Comparison of ENCODE assay signal across 31 cellular contexts in the genomic region with DNA sequence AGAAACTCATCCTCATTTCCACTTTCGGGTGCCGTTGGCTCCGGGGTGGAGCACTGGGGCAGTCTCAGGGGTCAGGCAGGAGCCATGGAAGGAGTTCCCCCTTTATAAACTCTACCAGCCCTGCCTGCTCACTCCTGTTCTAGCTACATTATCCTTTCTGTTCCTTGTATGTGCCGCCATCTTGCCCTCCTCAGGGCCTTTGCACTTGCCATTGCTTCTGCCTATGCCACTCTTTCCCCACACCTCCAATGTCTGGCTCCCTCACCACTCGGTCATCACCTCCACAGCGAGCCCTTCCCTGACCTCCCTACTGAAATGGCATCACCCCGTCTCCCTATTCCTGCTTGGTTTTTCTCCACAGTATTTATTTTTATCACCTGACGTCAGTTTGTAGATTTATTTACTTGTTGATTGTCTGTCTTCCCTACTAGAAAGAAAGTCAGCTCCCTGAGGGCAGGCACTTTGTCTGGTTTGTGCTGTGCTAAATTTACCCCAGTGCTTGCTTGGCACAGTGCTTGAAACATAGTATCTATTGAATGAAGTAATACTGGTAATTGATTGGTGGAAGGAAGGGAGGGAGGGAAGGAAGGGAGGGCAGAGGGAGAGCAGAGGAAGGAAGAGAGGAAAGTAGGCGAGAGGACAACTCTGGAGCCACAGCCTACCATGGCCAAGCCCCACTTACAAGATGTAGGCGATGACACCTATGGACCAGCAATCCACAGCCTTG.
"Had no signal": no experiment of that assay in that cellular context is flagged by ENCODE, and none has a peak within 500 bp of the region (broad histone marks: within the 10 kb centered on the region; RNA-seq: fewer than 3 reads in every experiment).

No MANE protein-coding gene starts in this region.

- H3K4me3 Mint-ChIP-seq: activated naive CD4-positive, alpha-beta T cell treated with anti-CD3 and anti-CD28 coated beads, Interleukin-2, amount 50 U/mL, for 24 hours; brain; natural killer cell treated with Interleukin-12 subunit alpha and Interleukin-12 subunit beta and Interleukin-15 and Interleukin-18, amount 100 ng/mL, for 72 hours; T-cell had no signal

- ATAC-seq: gastroesophageal sphincter; mucosa of descending colon; natural killer cell treated with Interleukin-12 subunit alpha and Interleukin-12 subunit beta and Interleukin-15 and Interleukin-18, amount 100 ng/mL, for 72 hours; T-cell had no signal

- H3K27ac ChIP-seq: ascending aorta, cardiac muscle cell, colonic mucosa, dorsolateral prefrontal cortex, gastroesophageal sphincter, hepatocyte, left ventricle myocardium inferior, neutrophil, ovary, prostate gland, sigmoid colon, suprapubic skin, tibial artery had no signal

- H3K36me3 ChIP-seq: ovary had no signal

- H3K4me1 ChIP-seq: ascending aorta, colonic mucosa, left ventricle myocardium inferior, prostate gland, sigmoid colon, suprapubic skin, tibial artery had no signal

- H3K4me2 ChIP-seq: hepatocyte had no signal

- H3K79me2 ChIP-seq: hepatocyte had no signal

- H3K27me3 ChIP-seq: ascending aorta, cardiac muscle cell, colonic mucosa, dorsolateral prefrontal cortex, gastroesophageal sphincter, hepatocyte, neutrophil, ovary, sigmoid colon, suprapubic skin, tibial artery had no signal

- H3K27me3 Mint-ChIP-seq: activated naive CD4-positive, alpha-beta T cell treated with anti-CD3 and anti-CD28 coated beads, Interleukin-2, amount 50 U/mL, for 24 hours; brain; natural killer cell treated with Interleukin-12 subunit alpha and Interleukin-12 subunit beta and Interleukin-15 and Interleukin-18, amount 100 ng/mL, for 72 hours; T-cell had no signal

- DNase-seq: activated CD4-positive, alpha-beta T cell treated with anti-CD3 and anti-CD28 coated beads for 4 hours; activated CD4-positive, alpha-beta T cell treated with anti-CD3 and anti-CD28 coated beads, Interleukin-2, amount 50 U/mL, for 48 hours; activated CD4-positive, CD25-positive, alpha-beta regulatory T cell; activated CD8-positive, alpha-beta memory T cell treated with anti-CD3 and anti-CD28 coated beads for 24 hours; activated gamma-delta T cell treated with Interleukin-2 at 50 U/mL for 16 hours; activated T-cell treated with anti-CD3 and anti-CD28 coated beads, Interleukin-2, amount 50 U/mL, for 1 hour; cerebellar nuclear complex; colonic mucosa; dorsolateral prefrontal cortex; effector memory CD4-positive, alpha-beta T cell; islet precursor cell; left ventricle myocardium inferior; mucosa of descending colon; ovary; retina; sigmoid colon; small intestine; stimulated activated naive CD4-positive, alpha-beta T cell; T-cell; tibial artery had no signal

- H3K9me3 ChIP-seq: ascending aorta, colonic mucosa, gastroesophageal sphincter, left ventricle myocardium inferior, mucosa of descending colon, neutrophil, ovary, prostate gland, sigmoid colon, suprapubic skin, tibial artery had no signal

- H3K4me3 ChIP-seq: ascending aorta, cardiac muscle cell, colonic mucosa, dorsolateral prefrontal cortex, gastroesophageal sphincter, hepatocyte, left ventricle myocardium inferior, lung, mucosa of descending colon, ovary, prostate gland, sigmoid colon, suprapubic skin, tibial artery had no signal

- H3K27ac Mint-ChIP-seq: activated naive CD4-positive, alpha-beta T cell treated with anti-CD3 and anti-CD28 coated beads, Interleukin-2, amount 50 U/mL, for 24 hours; brain; natural killer cell treated with Interleukin-12 subunit alpha and Interleukin-12 subunit beta and Interleukin-15 and Interleukin-18, amount 100 ng/mL, for 72 hours; T-cell had no signal

- H3K4me1 Mint-ChIP-seq: brain had no signal

- H3K9me3 Mint-ChIP-seq: activated naive CD4-positive, alpha-beta T cell treated with anti-CD3 and anti-CD28 coated beads, Interleukin-2, amount 50 U/mL, for 24 hours; brain; natural killer cell treated with Interleukin-12 subunit alpha and Interleukin-12 subunit beta and Interleukin-15 and Interleukin-18, amount 100 ng/mL, for 72 hours; T-cell had no signal

- H2AFZ ChIP-seq: hepatocyte had no signal
